ENCODE assay signal across 1 cellular context in the genomic region with DNA sequence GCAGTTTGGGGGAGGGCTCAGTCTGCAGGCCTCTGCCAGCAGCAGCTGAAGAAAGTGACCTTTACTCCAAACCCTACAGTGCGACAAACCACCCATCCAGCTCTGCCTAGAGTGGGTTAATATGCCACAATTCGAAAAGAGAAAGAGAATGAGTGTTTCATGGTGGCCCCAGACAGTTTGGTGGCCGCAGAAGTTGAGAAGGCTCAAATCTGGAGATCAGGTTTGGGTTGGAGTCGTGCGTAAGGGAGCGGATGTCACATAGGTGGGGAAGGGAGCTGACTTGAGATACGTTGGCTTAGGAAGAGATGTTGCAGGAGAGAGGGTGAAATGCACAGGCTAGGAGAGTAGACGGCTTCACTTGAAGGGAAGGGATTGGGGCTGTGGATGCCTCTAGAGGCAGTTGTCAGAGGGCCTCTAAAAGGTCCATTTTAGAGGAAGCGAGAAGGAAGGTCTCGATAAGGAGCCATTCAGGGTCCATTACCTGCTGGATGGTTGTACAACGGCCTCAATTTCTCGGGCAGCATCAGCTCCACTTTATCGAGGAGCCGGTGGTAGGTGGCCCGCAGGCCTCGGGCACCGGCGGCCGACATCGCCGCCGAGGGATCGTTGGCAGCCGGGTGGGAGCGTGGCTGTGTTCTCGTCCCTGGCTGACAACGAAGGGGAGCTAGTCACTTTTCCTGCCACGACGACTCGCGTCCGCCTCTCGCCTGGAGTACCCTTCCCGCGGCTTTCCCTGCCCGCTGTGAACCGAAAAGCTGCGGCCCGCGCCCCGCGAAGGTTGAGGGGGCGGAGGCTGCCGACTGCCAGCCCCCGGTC.
TF ChIP-seq lines count a peak whose summit lies in the region.

No MANE protein-coding gene starts in this region.

TF ChIP-seq in IMR-90, 13 proteins besides CTCF, POLR2A, EP300 and RAD21:
- no peak for TF ChIP-seq FOS (IDR thresholded peaks at IDR 0.05; ENCODE audit: low read depth, low read length)
- TF ChIP-seq CHD1 (IDR thresholded peaks at IDR 0.05; ENCODE audit: low read depth, low read length): no peak
- no peak for TF ChIP-seq BHLHE40 (IDR thresholded peaks at IDR 0.05; ENCODE audit: low read depth, low read length)
- TF ChIP-seq SMC3 (IDR thresholded peaks at IDR 0.05; ENCODE audit: low read depth, low read length): no peak
- TF ChIP-seq RFX5 (IDR thresholded peaks at IDR 0.05; ENCODE audit: low read depth, low read length): no peak
- TF ChIP-seq RCOR1 (IDR thresholded peaks at IDR 0.05; ENCODE audit: insufficient replicate concordance, low read length): peak; percentile 37
